Comparison of ENCODE assay signal across 11 cellular contexts in the genomic region with DNA sequence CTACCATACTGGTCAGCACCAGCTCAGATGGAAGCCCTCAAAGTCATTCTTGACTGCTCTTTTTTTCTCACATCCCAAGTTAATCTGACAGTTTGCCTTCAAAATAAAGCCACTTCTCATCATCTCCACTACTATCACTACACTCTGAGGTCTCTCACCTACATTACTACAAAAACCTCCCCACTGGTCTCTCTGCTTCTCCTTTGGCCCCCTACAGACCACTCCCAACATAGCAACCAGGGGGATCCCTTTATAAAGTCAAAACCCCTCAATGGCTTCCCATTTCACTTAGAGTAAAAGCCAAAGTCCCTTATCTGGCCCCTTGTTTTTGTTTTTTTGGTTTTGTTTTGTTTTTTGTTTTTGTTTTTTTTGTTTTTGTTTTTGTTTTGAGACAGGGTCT. TPM values are rescaled to one million over a fixed set of nuclear protein-coding genes. Genes with fewer than 3 reads are reported as not detected.
DNase-seq lines count a peak whose midpoint lies in the region; ATAC-seq and TF ChIP-seq lines count a peak whose summit lies in the region.
"Had no signal": no experiment of that assay in that cellular context is flagged by ENCODE, and none has a peak within 500 bp of the region (broad histone marks: within the 10 kb centered on the region; RNA-seq: fewer than 3 reads in every experiment).

No MANE protein-coding gene starts in this region.

- no peak overlapping the region for H3K4me3 Mint-ChIP-seq in activated CD8-positive, alpha-beta T cell treated with anti-CD3 and anti-CD28 coated beads for 36 hours
- no peak overlapping the region for H3K4me3 Mint-ChIP-seq in activated CD8-positive, alpha-beta T cell treated with anti-CD3 and anti-CD28 coated beads, Interleukin-2, amount 10 ng/mL, durations not matched to agents 7 days and 5 days
- H3K4me3 Mint-ChIP-seq in progenitor cell of endocrine pancreas (ENCODE audit: low read depth), result no peak overlapping the region

- DNase-seq in activated CD8-positive, alpha-beta T cell treated with anti-CD3 and anti-CD28 coated beads for 36 hours, result peak; percentile 31
- DNase-seq in activated CD8-positive, alpha-beta T cell treated with anti-CD3 and anti-CD28 coated beads, Interleukin-2, amount 10 ng/mL, durations not matched to agents 7 days and 5 days, result no peak
- no peak for DNase-seq in IMR-90
- DNase-seq in brain microvascular endothelial cell, result no peak
- no peak for DNase-seq in progenitor cell of endocrine pancreas (ENCODE audit: low spot score, unreplicated experiment)
- no peak for DNase-seq in GM10266 (ENCODE audit: extremely low spot score)
- DNase-seq in T-helper 2 cell, result no peak
- DNase-seq: central memory CD4-positive, alpha-beta T cell; islet precursor cell had no signal

- no peak overlapping the region for H4K91ac ChIP-seq in IMR-90 (ENCODE audit: insufficient read depth, low read depth, low read length)

- ATAC-seq in activated CD8-positive, alpha-beta T cell treated with anti-CD3 and anti-CD28 coated beads for 36 hours, result no peak
- no peak for ATAC-seq in activated CD8-positive, alpha-beta T cell treated with anti-CD3 and anti-CD28 coated beads, Interleukin-2, amount 10 ng/mL, durations not matched to agents 7 days and 5 days
- no peak for ATAC-seq in IMR-90 (ENCODE audit: low read depth)
- ATAC-seq in HG03108 (IDR thresholded peaks at IDR 0.05; ENCODE audit: unreplicated experiment), result no peak

- no peaks in the 10 kb centered on the region for H3K9me3 ChIP-seq in IMR-90 (ENCODE audit: control insufficient read depth, insufficient read depth, low read length)

- no peak overlapping the region for H4K8ac ChIP-seq in IMR-90 (ENCODE audit: low read depth in 2 of 2, low read length in 2 of 2)

- H2AK9ac ChIP-seq in IMR-90 (replicated peaks; ENCODE audit: low read depth, low read length, poor library complexity), result no peak overlapping the region

- H2BK20ac ChIP-seq in IMR-90 (ENCODE audit: low read depth, low read length), result no peak overlapping the region

- H3K4ac ChIP-seq in IMR-90 (ENCODE audit: low read depth, low read length), result no peak overlapping the region

- POLR2A ChIA-PET in activated CD8-positive, alpha-beta T cell treated with anti-CD3 and anti-CD28 coated beads for 36 hours (lab: Charles Lee), result no interaction called here
- POLR2A ChIA-PET in activated CD8-positive, alpha-beta T cell treated with anti-CD3 and anti-CD28 coated beads, Interleukin-2, amount 10 ng/mL, durations not matched to agents 7 days and 5 days (lab: Charles Lee), result no interaction called here
- POLR2A ChIA-PET in IMR-90 (lab: Charles Lee; ENCODE audit: unreplicated experiment), result no interaction called here

- CTCF ChIA-PET in activated CD8-positive, alpha-beta T cell treated with anti-CD3 and anti-CD28 coated beads for 36 hours (lab: Charles Lee), result interaction anchor here (1.2 to 2.7 kb wide), 5 partner anchors 12 to 291 kb away, joined by 3 to 15 read pairs (median 3); no protein-coding TSS in a partner anchor
- CTCF ChIA-PET in activated CD8-positive, alpha-beta T cell treated with anti-CD3 and anti-CD28 coated beads, Interleukin-2, amount 10 ng/mL, durations not matched to agents 7 days and 5 days (lab: Charles Lee), result interaction anchor here (1.2 to 1.8 kb wide), 2 partner anchors 12 to 14 kb away, joined by 5 to 12 read pairs; no protein-coding TSS in a partner anchor
- CTCF ChIA-PET in IMR-90 (lab: Yijun Ruan, JAX), result interaction anchor here (0.6 kb wide), 1 partner anchor 999 kb away, joined by 3 read pairs; no protein-coding TSS in a partner anchor

- no peaks in the 10 kb centered on the region for H4K20me1 ChIP-seq in IMR-90 (ENCODE audit: insufficient read depth, low read length)

- H3K56ac ChIP-seq in IMR-90 (ENCODE audit: extremely low read depth, insufficient read depth, low read length), result no peak overlapping the region

- H3K36me3 Mint-ChIP-seq in activated CD8-positive, alpha-beta T cell treated with anti-CD3 and anti-CD28 coated beads for 36 hours (ENCODE audit: low read depth), result no peaks in the 10 kb centered on the region
- H3K36me3 Mint-ChIP-seq in activated CD8-positive, alpha-beta T cell treated with anti-CD3 and anti-CD28 coated beads, Interleukin-2, amount 10 ng/mL, durations not matched to agents 7 days and 5 days (ENCODE audit: low read depth), result peaks cover 3% of the 10 kb centered on the region
- H3K36me3 Mint-ChIP-seq in progenitor cell of endocrine pancreas (ENCODE audit: insufficient read depth), result peaks cover 2% of the 10 kb centered on the region

- BruUV-seq in IMR-90 (replicated peaks; lab: Mats Ljungman, UMichigan), result no TSS peak

- peaks cover 17% of the 10 kb centered on the region for H3K4me1 ChIP-seq in IMR-90 (ENCODE audit: control insufficient read depth, insufficient read depth, low read length)

- peak; percentile 11 for TF ChIP-seq CTCF in activated CD8-positive, alpha-beta T cell treated with anti-CD3 and anti-CD28 coated beads for 36 hours (IDR thresholded peaks at IDR 0.05)
- 0 out of 2 replicates have a peak, but pooled peaks have one; percentile 17 for TF ChIP-seq CTCF in IMR-90 (conservative IDR thresholded peaks at IDR 0.05; ENCODE audit: low read depth, low read length)
- TF ChIP-seq CTCF in brain microvascular endothelial cell (IDR thresholded peaks at IDR 0.05; ENCODE audit: low read depth, low read length, missing control alignments), result peak; percentile 53
- TF ChIP-seq CTCF in progenitor cell of endocrine pancreas (IDR thresholded peaks at IDR 0.05; ENCODE audit: unreplicated experiment), result peak; percentile 51
- TF ChIP-seq CTCF in GM10266 (IDR thresholded peaks at IDR 0.05; ENCODE audit: control insufficient read depth, insufficient read depth, low read depth, missing control alignments), result no peak

- H3K27ac ChIP-seq in IMR-90 (ENCODE audit: insufficient read depth, low read length) (no peak overlapping the region), brain microvascular endothelial cell (no peak overlapping the region)
- H3K27ac ChIP-seq: C4-2B had no signal

- no peaks in the 10 kb centered on the region for H3K27me3 Mint-ChIP-seq in activated CD8-positive, alpha-beta T cell treated with anti-CD3 and anti-CD28 coated beads for 36 hours
- no peaks in the 10 kb centered on the region for H3K27me3 Mint-ChIP-seq in activated CD8-positive, alpha-beta T cell treated with anti-CD3 and anti-CD28 coated beads, Interleukin-2, amount 10 ng/mL, durations not matched to agents 7 days and 5 days (ENCODE audit: low read depth)
- H3K27me3 Mint-ChIP-seq in progenitor cell of endocrine pancreas, result peaks cover 11% of the 10 kb centered on the region

- H2AFZ ChIP-seq in IMR-90 (replicated peaks; ENCODE audit: low read length, poor library complexity), result no peak overlapping the region

- H3K23ac ChIP-seq in IMR-90 (ENCODE audit: low read depth, low read length), result no peak overlapping the region

- intact Hi-C loops in activated CD8-positive, alpha-beta T cell treated with anti-CD3 and anti-CD28 coated beads for 36 hours (cut with micrococcal nuclease), result no loop called here
- intact Hi-C loops in IMR-90 (cut with micrococcal nuclease), result no loop called here

- H3K9ac ChIP-seq in IMR-90 (ENCODE audit: low read depth, low read length), result no peak overlapping the region

- TF ChIP-seq RAD21 in IMR-90 (IDR thresholded peaks at IDR 0.05; ENCODE audit: low read length), result no peak

- no peak overlapping the region for H3K27ac Mint-ChIP-seq in activated CD8-positive, alpha-beta T cell treated with anti-CD3 and anti-CD28 coated beads for 36 hours
- no peak overlapping the region for H3K27ac Mint-ChIP-seq in activated CD8-positive, alpha-beta T cell treated with anti-CD3 and anti-CD28 coated beads, Interleukin-2, amount 10 ng/mL, durations not matched to agents 7 days and 5 days
- no peak overlapping the region for H3K27ac Mint-ChIP-seq in progenitor cell of endocrine pancreas

- TF ChIP-seq POLR2A in IMR-90 (IDR thresholded peaks at IDR 0.05; ENCODE audit: low read depth, low read length), result no peak

- H3K9me3 Mint-ChIP-seq in activated CD8-positive, alpha-beta T cell treated with anti-CD3 and anti-CD28 coated beads for 36 hours, result no peaks in the 10 kb centered on the region
- no peaks in the 10 kb centered on the region for H3K9me3 Mint-ChIP-seq in activated CD8-positive, alpha-beta T cell treated with anti-CD3 and anti-CD28 coated beads, Interleukin-2, amount 10 ng/mL, durations not matched to agents 7 days and 5 days (ENCODE audit: insufficient read depth)
- no peaks in the 10 kb centered on the region for H3K9me3 Mint-ChIP-seq in progenitor cell of endocrine pancreas (ENCODE audit: low read depth)

- H3K36me3 ChIP-seq in IMR-90 (ENCODE audit: control insufficient read depth, insufficient read depth, low read length), result peaks cover 10% of the 10 kb centered on the region
- H3K36me3 ChIP-seq in brain microvascular endothelial cell (replicated peaks), result peaks cover 17% of the 10 kb centered on the region

- dilution Hi-C loops in IMR-90 (cut with HindIII; ENCODE audit: low sequenced_read_pairs, unreplicated experiment), result no loop called here

- H3K4me3 ChIP-seq in IMR-90 (ENCODE audit: insufficient read depth, low read depth, low read length) (no peak overlapping the region), brain microvascular endothelial cell (ENCODE audit: low read depth, low read length) (no peak overlapping the region)

- no peak overlapping the region for H4K5ac ChIP-seq in IMR-90 (ENCODE audit: low read depth, low read length)

- H2BK120ac ChIP-seq in IMR-90 (ENCODE audit: low read depth, low read length), result no peak overlapping the region

- no peak overlapping the region for H2BK5ac ChIP-seq in IMR-90 (ENCODE audit: low read depth, low read length, poor library complexity, severe bottlenecking)

- H3K4me1 Mint-ChIP-seq in activated CD8-positive, alpha-beta T cell treated with anti-CD3 and anti-CD28 coated beads for 36 hours (ENCODE audit: low read depth), result peaks cover 15% of the 10 kb centered on the region
- H3K4me1 Mint-ChIP-seq in activated CD8-positive, alpha-beta T cell treated with anti-CD3 and anti-CD28 coated beads, Interleukin-2, amount 10 ng/mL, durations not matched to agents 7 days and 5 days (ENCODE audit: low read depth), result peaks cover 19% of the 10 kb centered on the region
- peaks cover 5% of the 10 kb centered on the region for H3K4me1 Mint-ChIP-seq in progenitor cell of endocrine pancreas (ENCODE audit: low read depth)

- in situ Hi-C loops in IMR-90 (cut with MboI; ENCODE audit: low sequenced_read_pairs) (loop anchor here (25.0 kb wide), 1 partner anchor 435 kb away; a partner anchor contains a TSS), brain microvascular endothelial cell (cut with HindIII; ENCODE audit: low pct_ligation_motif_present, low sequenced_read_pairs) (no loop called here)

- H3K14ac ChIP-seq in IMR-90 (replicated peaks; ENCODE audit: low read depth, low read length), result no peak overlapping the region

- no peak overlapping the region for H2AK5ac ChIP-seq in IMR-90 (ENCODE audit: low read depth, low read length)

- peaks cover 12 to 25% of the 10 kb centered on the region in 2 experiments for H3K79me1 ChIP-seq in IMR-90 (ENCODE audit: low read depth in 1 of 2, low read length in 2 of 2)

- H2BK15ac ChIP-seq in IMR-90 (ENCODE audit: low read depth, low read length), result no peak overlapping the region

- peaks cover 20% of the 10 kb centered on the region for H3K9me1 ChIP-seq in IMR-90 (ENCODE audit: insufficient read depth, low read length)

- H3K27me3 ChIP-seq in IMR-90 (ENCODE audit: control insufficient read depth, insufficient read depth, low read length) (no peaks in the 10 kb centered on the region), brain microvascular endothelial cell (replicated peaks) (no peaks in the 10 kb centered on the region)

- no peak overlapping the region for H3K4me2 ChIP-seq in IMR-90 (ENCODE audit: low read depth, low read length)

- H3K18ac ChIP-seq in IMR-90 (ENCODE audit: low read depth, low read length), result no peak overlapping the region

RNA-seq across cellular contexts. Expression of a gene that starts 4.6 kb away (rescaled TPM):
- 1 to 10 TPM; 5.9 to 7.2 TPM for total RNA-seq in activated CD8-positive, alpha-beta T cell treated with anti-CD3 and anti-CD28 coated beads for 36 hours
- 1 to 10 TPM; 8.5 to 8.8 TPM for total RNA-seq in activated CD8-positive, alpha-beta T cell treated with anti-CD3 and anti-CD28 coated beads, Interleukin-2, amount 10 ng/mL, durations not matched to agents 7 days and 5 days
- total RNA-seq in IMR-90 (2012; rRNA removed) (1.4 and 2.2 TPM in 2 replicates), progenitor cell of endocrine pancreas (6.2 and 6.4 TPM in 2 replicates)
- polyA plus RNA-seq in IMR-90 (2012; rRNA removed), result 6.6 and 6.9 TPM in 2 replicates
- polyA plus RNA-seq in IMR-90 (2012; cell fraction: cytosol; rRNA removed), result 3.8 and 4.4 TPM in 2 replicates
- polyA plus RNA-seq in IMR-90 (2012; cell fraction: nucleus; rRNA removed; ENCODE audit: low replicate concordance), result 24.9 and 36.4 TPM in 2 replicates

RNA-seq across cellular contexts. Expression of a gene that starts 26.2 kb away (rescaled TPM):
- total RNA-seq in activated CD8-positive, alpha-beta T cell treated with anti-CD3 and anti-CD28 coated beads for 36 hours, result 10 to 100 TPM; 30.1 to 31.8 TPM
- total RNA-seq in activated CD8-positive, alpha-beta T cell treated with anti-CD3 and anti-CD28 coated beads, Interleukin-2, amount 10 ng/mL, durations not matched to agents 7 days and 5 days, result 10 to 100 TPM; 46.9 to 47.8 TPM
- total RNA-seq in IMR-90 (2012; rRNA removed) (32.8 and 33.2 TPM in 2 replicates), progenitor cell of endocrine pancreas (27.7 and 30.7 TPM in 2 replicates)
- polyA plus RNA-seq in IMR-90 (2012; rRNA removed), result 58.7 and 62.1 TPM in 2 replicates
- polyA plus RNA-seq in IMR-90 (2012; cell fraction: cytosol; rRNA removed), result 28.5 and 58.9 TPM in 2 replicates
- polyA plus RNA-seq in IMR-90 (2012; cell fraction: nucleus; rRNA removed; ENCODE audit: low replicate concordance), result 598 and 798 TPM in 2 replicates

RNA-seq across cellular contexts. Expression of a gene that starts 40.6 kb away (rescaled TPM):
- 10 to 100 TPM; 31.4 to 35.6 TPM for total RNA-seq in activated CD8-positive, alpha-beta T cell treated with anti-CD3 and anti-CD28 coated beads for 36 hours
- 10 to 100 TPM; 36.9 to 37.1 TPM for total RNA-seq in activated CD8-positive, alpha-beta T cell treated with anti-CD3 and anti-CD28 coated beads, Interleukin-2, amount 10 ng/mL, durations not matched to agents 7 days and 5 days
- 2.2 TPM in 2 replicates for total RNA-seq in IMR-90 (2012; rRNA removed)
- polyA plus RNA-seq in IMR-90 (2012; rRNA removed), result 7.6 and 9.1 TPM in 2 replicates
- 6.7 and 7.8 TPM in 2 replicates for polyA plus RNA-seq in IMR-90 (2012; cell fraction: cytosol; rRNA removed)
- 18.2 and 44.0 TPM in 2 replicates for polyA plus RNA-seq in IMR-90 (2012; cell fraction: nucleus; rRNA removed; ENCODE audit: low replicate concordance)
- total RNA-seq in progenitor cell of endocrine pancreas, result 5.2 and 6.7 TPM in 2 replicates

RNA-seq across cellular contexts. Expression of a gene that starts 40.8 kb away (rescaled TPM):
- 10 to 100 TPM; 94.8 to 98.3 TPM for total RNA-seq in activated CD8-positive, alpha-beta T cell treated with anti-CD3 and anti-CD28 coated beads for 36 hours
- 10 to 100 TPM; 88.1 to 91.8 TPM for total RNA-seq in activated CD8-positive, alpha-beta T cell treated with anti-CD3 and anti-CD28 coated beads, Interleukin-2, amount 10 ng/mL, durations not matched to agents 7 days and 5 days
- total RNA-seq in IMR-90 (2012; rRNA removed) (71.7 and 84.2 TPM in 2 replicates), progenitor cell of endocrine pancreas (101 and 103 TPM in 2 replicates)
- polyA plus RNA-seq in IMR-90 (2012; rRNA removed), result 78.6 and 89.7 TPM in 2 replicates
- 46.2 and 62.2 TPM in 2 replicates for polyA plus RNA-seq in IMR-90 (2012; cell fraction: cytosol; rRNA removed)
- 123 and 229 TPM in 2 replicates for polyA plus RNA-seq in IMR-90 (2012; cell fraction: nucleus; rRNA removed; ENCODE audit: low replicate concordance)

RNA-seq across cellular contexts. Expression of a gene that starts 58.6 kb away (rescaled TPM):
- 100 to 1,000 TPM; 209 to 218 TPM for total RNA-seq in activated CD8-positive, alpha-beta T cell treated with anti-CD3 and anti-CD28 coated beads for 36 hours
- total RNA-seq in activated CD8-positive, alpha-beta T cell treated with anti-CD3 and anti-CD28 coated beads, Interleukin-2, amount 10 ng/mL, durations not matched to agents 7 days and 5 days, result 100 to 1,000 TPM; 281 to 286 TPM
- 12.0 and 15.8 TPM in 2 replicates for total RNA-seq in IMR-90 (2012; rRNA removed)
- 30.7 and 37.4 TPM in 2 replicates for polyA plus RNA-seq in IMR-90 (2012; rRNA removed)
- polyA plus RNA-seq in IMR-90 (2012; cell fraction: cytosol; rRNA removed), result 16.8 and 22.1 TPM in 2 replicates
- polyA plus RNA-seq in IMR-90 (2012; cell fraction: nucleus; rRNA removed; ENCODE audit: low replicate concordance), result 53.9 and 92.2 TPM in 2 replicates
- 63.5 and 74.3 TPM in 2 replicates for total RNA-seq in progenitor cell of endocrine pancreas
